ENCODE assay signal across 15 cellular contexts in the genomic region with DNA sequence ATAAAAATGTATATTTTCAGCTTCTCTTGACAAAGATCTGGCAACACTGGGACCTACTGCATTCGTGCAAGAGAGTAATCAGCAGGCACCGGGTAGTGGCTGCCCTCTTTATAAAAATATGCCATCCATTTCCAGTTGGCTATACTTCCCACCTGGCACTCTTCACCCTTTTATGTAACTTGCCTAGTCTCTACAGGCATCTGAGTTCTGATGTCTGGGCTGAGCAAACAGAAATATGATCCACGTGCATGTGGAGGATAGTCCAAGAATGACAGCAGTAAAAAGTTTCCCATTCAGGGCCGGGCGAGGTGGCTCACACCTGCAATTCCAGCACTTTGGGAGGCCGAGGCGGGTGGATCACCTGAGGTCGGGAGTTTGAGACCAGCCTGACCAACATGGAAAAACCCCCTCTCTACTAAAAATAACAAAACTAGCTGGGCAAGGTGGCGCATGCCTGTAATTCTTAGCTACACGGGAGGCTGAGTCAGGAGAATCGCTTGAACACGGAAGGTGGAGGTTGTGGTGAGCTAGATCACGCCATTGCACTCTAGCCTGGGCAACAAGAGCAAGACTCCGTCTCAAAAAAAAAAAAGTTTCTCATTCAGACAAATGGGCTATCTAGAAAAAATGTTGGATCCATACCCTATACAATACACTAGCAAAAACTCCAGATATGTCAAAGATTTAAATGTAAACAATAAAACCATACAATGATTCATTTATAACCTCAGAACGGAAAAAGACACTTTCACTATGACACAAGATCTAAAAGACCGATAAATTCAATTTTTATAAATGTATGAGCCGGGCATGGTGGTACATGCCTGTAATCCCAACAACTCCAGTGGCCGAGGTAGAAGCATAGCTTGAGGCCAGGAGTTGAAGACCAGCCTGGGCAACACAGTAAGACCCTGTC.
DNase-seq lines count a peak whose midpoint lies in the region; ATAC-seq and TF ChIP-seq lines count a peak whose summit lies in the region.
"Had no signal": no experiment of that assay in that cellular context is flagged by ENCODE, and none has a peak within 500 bp of the region (broad histone marks: within the 10 kb centered on the region; RNA-seq: fewer than 3 reads in every experiment).

No MANE protein-coding gene starts in this region.

- in situ Hi-C loops in brain microvascular endothelial cell (cut with HindIII; ENCODE audit: low pct_ligation_motif_present, low sequenced_read_pairs) = no loop called here

- peak overlapping the region; percentile 50 for H3K4me3 Mint-ChIP-seq in activated naive CD8-positive, alpha-beta T cell treated with anti-CD3 and anti-CD28 coated beads, Interleukin-2, amount 50 U/mL, for 24 hours

- H3K27me3 ChIP-seq in brain microvascular endothelial cell (replicated peaks) = no peaks in the 10 kb centered on the region
- H3K27me3 ChIP-seq: BE2C, dorsolateral prefrontal cortex had no signal

- H3K4me3 ChIP-seq in brain microvascular endothelial cell (ENCODE audit: low read depth, low read length) = no peak overlapping the region
- H3K4me3 ChIP-seq: GM23248 had no signal

- H3K36me3 ChIP-seq in brain microvascular endothelial cell (replicated peaks) = no peaks in the 10 kb centered on the region
- H3K36me3 ChIP-seq: BE2C had no signal

- DNase-seq in activated effector memory CD4-positive, alpha-beta T cell treated with anti-CD3 and anti-CD28 coated beads, Interleukin-2, amount 50 U/mL, for 16 hours = peak; percentile 74
- no peak for DNase-seq in activated effector memory CD4-positive, alpha-beta T cell treated with Interleukin-2 at 50 U/mL for 16 hours
- DNase-seq in NCI-H2196 treated with DMSO at 0.1 percent for 48 hours (lab: John Stamatoyannopoulos, UW; ENCODE audit: unreplicated experiment) = peak; percentile 19
- DNase-seq in activated naive CD8-positive, alpha-beta T cell treated with anti-CD3 and anti-CD28 coated beads, Interleukin-2, amount 50 U/mL, for 24 hours = peak; percentile 10
- peak; percentile 9 to 19 for DNase-seq in stimulated activated CD4-positive, alpha-beta T cell treated with anti-CD3 and anti-CD28 coated beads, Interleukin-2, amount 100 ng/mL, for 48 hours
- no peak for DNase-seq in brain microvascular endothelial cell
- no peak for DNase-seq in NCI-H1436 treated with DMSO at 0.1 percent for 48 hours (lab: John Stamatoyannopoulos, UW)
- DNase-seq: BE2C; dorsolateral prefrontal cortex; GM23248; hippocampal formation; MM.1S; naive thymus-derived CD8-positive, alpha-beta T cell had no signal

- no peaks in the 10 kb centered on the region for H3K27me3 Mint-ChIP-seq in activated naive CD8-positive, alpha-beta T cell treated with anti-CD3 and anti-CD28 coated beads, Interleukin-2, amount 50 U/mL, for 24 hours
- H3K27me3 Mint-ChIP-seq: naive thymus-derived CD8-positive, alpha-beta T cell had no signal

- peaks cover 39% of the 10 kb centered on the region for H3K4me1 Mint-ChIP-seq in activated naive CD8-positive, alpha-beta T cell treated with anti-CD3 and anti-CD28 coated beads, Interleukin-2, amount 50 U/mL, for 24 hours

- H3K9me3 Mint-ChIP-seq in activated naive CD8-positive, alpha-beta T cell treated with anti-CD3 and anti-CD28 coated beads, Interleukin-2, amount 50 U/mL, for 24 hours = peaks cover 9% of the 10 kb centered on the region

- H3K36me3 Mint-ChIP-seq in activated naive CD8-positive, alpha-beta T cell treated with anti-CD3 and anti-CD28 coated beads, Interleukin-2, amount 50 U/mL, for 24 hours (ENCODE audit: low read depth) = peaks cover 7% of the 10 kb centered on the region

- TF ChIP-seq CTCF in brain microvascular endothelial cell (IDR thresholded peaks at IDR 0.05; ENCODE audit: low read depth, low read length, missing control alignments) = no peak

- ATAC-seq in activated naive CD8-positive, alpha-beta T cell treated with anti-CD3 and anti-CD28 coated beads, Interleukin-2, amount 50 U/mL, for 24 hours = peak; percentile 2
- ATAC-seq in HG02938 (IDR thresholded peaks at IDR 0.05; ENCODE audit: unreplicated experiment) = no peak
- ATAC-seq: naive thymus-derived CD8-positive, alpha-beta T cell had no signal

- H3K27ac Mint-ChIP-seq in activated naive CD8-positive, alpha-beta T cell treated with anti-CD3 and anti-CD28 coated beads, Interleukin-2, amount 50 U/mL, for 24 hours = peak overlapping the region; percentile 81

- no peak overlapping the region for H3K27ac ChIP-seq in brain microvascular endothelial cell
- H3K27ac ChIP-seq: RWPE1 had no signal

Comparison
In these comparisons a context has a peak if more than half of its experiments do, and no peak if none do; other contexts are left out.
1. DNase-seq: peak in activated effector memory CD4-positive, alpha-beta T cell treated with anti-CD3 and anti-CD28 coated beads, Interleukin-2, amount 50 U/mL, for 16 hours (single experiment), NCI-H2196 treated with DMSO at 0.1 percent for 48 hours (single experiment), activated naive CD8-positive, alpha-beta T cell treated with anti-CD3 and anti-CD28 coated beads, Interleukin-2, amount 50 U/mL, for 24 hours (single experiment) and stimulated activated CD4-positive, alpha-beta T cell treated with anti-CD3 and anti-CD28 coated beads, Interleukin-2, amount 100 ng/mL, for 48 hours (2 of 2); none in activated effector memory CD4-positive, alpha-beta T cell treated with Interleukin-2 at 50 U/mL for 16 hours (single experiment), brain microvascular endothelial cell (single experiment) and NCI-H1436 treated with DMSO at 0.1 percent for 48 hours (single experiment).